ENCODE assay signal across 8 cellular contexts in the genomic region with DNA sequence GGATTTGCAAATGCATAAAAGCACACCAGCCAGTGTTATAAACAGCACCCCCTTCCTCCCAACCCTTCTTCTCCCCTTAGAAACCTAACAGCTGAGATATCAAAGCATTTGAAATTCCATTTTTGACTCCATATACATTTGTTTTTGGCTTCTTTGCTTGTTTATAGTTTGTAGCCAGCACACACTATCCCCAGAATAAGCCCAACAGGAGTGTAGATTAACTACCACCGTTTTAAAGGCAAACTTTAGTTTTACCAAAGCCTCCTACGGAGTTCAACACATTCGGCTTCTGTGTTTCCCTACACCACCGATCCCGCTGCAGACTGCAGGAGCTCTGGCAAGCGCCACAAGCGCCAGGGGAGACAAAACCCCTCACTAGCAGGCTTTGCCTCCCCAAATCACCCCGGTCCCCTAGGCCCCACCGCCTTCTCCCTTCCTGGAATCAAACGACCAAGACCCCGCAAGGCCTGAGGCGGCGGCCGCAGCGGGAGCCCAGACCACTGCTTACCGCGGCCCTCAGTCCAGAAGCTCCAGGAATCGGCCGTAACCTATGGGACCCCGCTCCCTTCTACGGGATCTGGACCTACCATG. TPM values are rescaled to one million over a fixed set of nuclear protein-coding genes. Genes with fewer than 3 reads are reported as not detected.
DNase-seq lines count a peak whose midpoint lies in the region; ATAC-seq and TF ChIP-seq lines count a peak whose summit lies in the region.

No MANE protein-coding gene starts in this region.

- peaks cover 25 to 62% (median 49%) of the 10 kb centered on the region in 4 donors for H3K4me1 Mint-ChIP-seq in naive thymus-derived CD8-positive, alpha-beta T cell

- H3K4me3 Mint-ChIP-seq in naive thymus-derived CD8-positive, alpha-beta T cell: peak overlapping the region; percentile 85 to 100 (median 99)

- DNase-seq in NCI-H2171 treated with DMSO at 0.1 percent for 48 hours (lab: John Stamatoyannopoulos, UW) (peak; percentile 43), NCI-H2171 (lab: John Stamatoyannopoulos, UW) (no peak), middle frontal gyrus (ENCODE audit: extremely low spot score, low spot score) (no peak), activated gamma-delta T cell treated with Interleukin-2 at 50 U/mL for 16 hours (no peak)
- peak; percentile 16 for DNase-seq in effector CD8-positive, alpha-beta T cell (lab: John Stamatoyannopoulos, UW)
- peak in 3 of 10 donors; percentile 14 to 17 (median 15) for DNase-seq in naive thymus-derived CD8-positive, alpha-beta T cell

- ATAC-seq in HG02852 (IDR thresholded peaks at IDR 0.05; ENCODE audit: unreplicated experiment) (peak; percentile 30), SK-N-SH treated with all-trans-retinoic acid at 6 μM for 48 hours (peak; percentile 14)
- peak; percentile 43 to 45 for ATAC-seq in naive thymus-derived CD8-positive, alpha-beta T cell

- H3K9me3 Mint-ChIP-seq in naive thymus-derived CD8-positive, alpha-beta T cell: no peaks in the 10 kb centered on the region

- H3K27ac Mint-ChIP-seq in naive thymus-derived CD8-positive, alpha-beta T cell: peak overlapping the region; percentile 99 to 100 (median 100)

- peaks cover 0 to 10% (median 5%) of the 10 kb centered on the region in 3 donors for H3K36me3 Mint-ChIP-seq in naive thymus-derived CD8-positive, alpha-beta T cell

- no peaks in the 10 kb centered on the region for H3K27me3 Mint-ChIP-seq in naive thymus-derived CD8-positive, alpha-beta T cell

- POLR2A ChIA-PET in naive thymus-derived CD8-positive, alpha-beta T cell (lab: Charles Lee): interaction anchor here (0.7 to 1.3 kb wide), 3 partner anchors 36 to 1214 kb away, joined by 4 to 5 read pairs (median 4); partner anchors contain the start of genes DBR1 and MRPS22

TF ChIP-seq in SK-N-SH treated with all-trans-retinoic acid at 6 μM for 48 hours, 23 proteins besides CTCF, POLR2A, EP300 and RAD21:
- TF ChIP-seq, protein P1, sequence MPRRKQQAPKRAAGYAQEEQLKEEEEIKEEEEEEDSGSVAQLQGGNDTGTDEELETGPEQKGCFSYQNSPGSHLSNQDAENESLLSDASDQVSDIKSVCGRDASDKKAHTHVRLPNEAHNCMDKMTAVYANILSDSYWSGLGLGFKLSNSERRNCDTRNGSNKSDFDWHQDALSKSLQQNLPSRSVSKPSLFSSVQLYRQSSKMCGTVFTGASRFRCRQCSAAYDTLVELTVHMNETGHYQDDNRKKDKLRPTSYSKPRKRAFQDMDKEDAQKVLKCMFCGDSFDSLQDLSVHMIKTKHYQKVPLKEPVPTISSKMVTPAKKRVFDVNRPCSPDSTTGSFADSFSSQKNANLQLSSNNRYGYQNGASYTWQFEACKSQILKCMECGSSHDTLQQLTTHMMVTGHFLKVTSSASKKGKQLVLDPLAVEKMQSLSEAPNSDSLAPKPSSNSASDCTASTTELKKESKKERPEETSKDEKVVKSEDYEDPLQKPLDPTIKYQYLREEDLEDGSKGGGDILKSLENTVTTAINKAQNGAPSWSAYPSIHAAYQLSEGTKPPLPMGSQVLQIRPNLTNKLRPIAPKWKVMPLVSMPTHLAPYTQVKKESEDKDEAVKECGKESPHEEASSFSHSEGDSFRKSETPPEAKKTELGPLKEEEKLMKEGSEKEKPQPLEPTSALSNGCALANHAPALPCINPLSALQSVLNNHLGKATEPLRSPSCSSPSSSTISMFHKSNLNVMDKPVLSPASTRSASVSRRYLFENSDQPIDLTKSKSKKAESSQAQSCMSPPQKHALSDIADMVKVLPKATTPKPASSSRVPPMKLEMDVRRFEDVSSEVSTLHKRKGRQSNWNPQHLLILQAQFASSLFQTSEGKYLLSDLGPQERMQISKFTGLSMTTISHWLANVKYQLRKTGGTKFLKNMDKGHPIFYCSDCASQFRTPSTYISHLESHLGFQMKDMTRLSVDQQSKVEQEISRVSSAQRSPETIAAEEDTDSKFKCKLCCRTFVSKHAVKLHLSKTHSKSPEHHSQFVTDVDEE (CRISPR knock-in tag; IDR thresholded peaks at IDR 0.05): no peak
- no peak for TF ChIP-seq BACH2 (CRISPR knock-in tag; IDR thresholded peaks at IDR 0.05; ENCODE audit: borderline replicate concordance)
- TF ChIP-seq ZNF70 (CRISPR knock-in tag; IDR thresholded peaks at IDR 0.05): no peak
TF ChIP-seq in SK-N-SH treated with all-trans-retinoic acid at 6 μM for 48 hours: peak in this region for 0.

RNA-seq across cellular contexts. Expression of gene COPB2, which starts 0.4 kb away (rescaled TPM):
- 10 to 100 TPM; 62.9 to 66.1 TPM for total RNA-seq in naive thymus-derived CD8-positive, alpha-beta T cell
- 10 to 100 TPM; 40.3 to 65.2 (median 42.7) TPM for polyA plus RNA-seq in naive thymus-derived CD8-positive, alpha-beta T cell

RNA-seq across cellular contexts. Expression of gene MRPS22, which starts 45.2 kb away (rescaled TPM):
- 10 to 100 TPM; 37.2 to 41.2 TPM for total RNA-seq in naive thymus-derived CD8-positive, alpha-beta T cell
- polyA plus RNA-seq in naive thymus-derived CD8-positive, alpha-beta T cell: 10 to 100 TPM; 33.6 to 43.8 (median 42.1) TPM

Comparison
In these comparisons a context has a peak if more than half of its experiments do, and no peak if none do; other contexts are left out.
1. DNase-seq: peak in NCI-H2171 treated with DMSO at 0.1 percent for 48 hours (single experiment) and effector CD8-positive, alpha-beta T cell (single experiment); none in NCI-H2171 (single experiment), middle frontal gyrus (single experiment) and activated gamma-delta T cell treated with Interleukin-2 at 50 U/mL for 16 hours (single experiment).
2. Peak in every context shown above with its lines, with median percentiles within 50 percentile points of each other: ATAC-seq.